Comparison of ENCODE assay signal across 11 cellular contexts in genomic region chr5:172901012-172901780, GRCh38. TPM values are rescaled to one million over a fixed set of nuclear protein-coding genes. Genes with fewer than 3 reads are reported as not detected.
DNase-seq lines count a peak whose midpoint lies in the region; ATAC-seq, FAIRE-seq and TF ChIP-seq lines count a peak whose summit lies in the region.
"Had no signal": no experiment of that assay in that cellular context is flagged by ENCODE, and none has a peak within 500 bp of the region (broad histone marks: within the 10 kb centered on the region; RNA-seq: fewer than 3 reads in every experiment).

No MANE protein-coding gene starts in this region.

- no peaks in the 10 kb centered on the region for H3K9me3 ChIP-seq in HepG2 (ENCODE audit: low read length)

- no peak for TF ChIP-seq EP300 in HepG2 (IDR thresholded peaks at IDR 0.05; ENCODE audit: low read depth in 2 of 2, low read length in 2 of 2)
- TF ChIP-seq EP300 in HepG2 (CRISPR knock-in tag; IDR thresholded peaks at IDR 0.05; ENCODE audit: borderline replicate concordance), result no peak

- no peaks in the 10 kb centered on the region for H3K79me2 ChIP-seq in HepG2 (ENCODE audit: insufficient read depth, low read length)

- peak; percentile 66 for DNase-seq in HEK293T (ENCODE audit: extremely low spot score)
- no peak for DNase-seq in chondrocyte (ENCODE audit: low spot score)
- peak; percentile 22 for DNase-seq in HepG2 (ENCODE audit: low spot score)
- no peak for DNase-seq in stimulated activated naive B cell treated with anti-CD40 and anti-IgM and Interleukin-4, amounts not matched to agents 10 μg/mL and 1 μg/mL and 100 μg/mL, for 72 hours
- no peak for DNase-seq in GM10248 (ENCODE audit: extremely low spot score)
- DNase-seq in NCI-H748 treated with DMSO at 0.1 percent for 48 hours (lab: John Stamatoyannopoulos, UW), result no peak
- DNase-seq: activated naive CD4-positive, alpha-beta T cell treated with anti-CD3 and anti-CD28 coated beads for 36 hours had no signal

- peaks cover 46% of the 10 kb centered on the region for H3K4me1 ChIP-seq in HepG2 (ENCODE audit: insufficient read depth, low read length)

- no peaks in the 10 kb centered on the region for H3K36me3 Mint-ChIP-seq in chondrocyte (ENCODE audit: low read depth)
- peaks cover 37 to 49% of the 10 kb centered on the region in 2 donors for H3K36me3 Mint-ChIP-seq in stimulated activated naive B cell treated with anti-CD40 and anti-IgM and Interleukin-4, amounts not matched to agents 10 μg/mL and 1 μg/mL and 100 μg/mL, for 72 hours

- CTCF ChIA-PET in HEK293T (lab: Yijun Ruan, JAX) (interaction anchor here (0.7 kb wide), 1 partner anchor 95 kb away, joined by 4 read pairs; no protein-coding TSS in a partner anchor), HepG2 (lab: Yijun Ruan, JAX; ENCODE audit: low intra/inter-chr PET ratio, low total read pairs) (no interaction called here), GM10248 (lab: Yijun Ruan, JAX) (interaction anchor here (1.9 kb wide), 1 partner anchor 31 kb away, joined by 5 read pairs; no protein-coding TSS in a partner anchor)

- H3K27me3 Mint-ChIP-seq in chondrocyte (ENCODE audit: low read depth), result no peaks in the 10 kb centered on the region
- no peaks in the 10 kb centered on the region for H3K27me3 Mint-ChIP-seq in stimulated activated naive B cell treated with anti-CD40 and anti-IgM and Interleukin-4, amounts not matched to agents 10 μg/mL and 1 μg/mL and 100 μg/mL, for 72 hours

- no peak overlapping the region for H3K9ac ChIP-seq in HepG2 (ENCODE audit: insufficient read depth, low read depth, low read length)

- WGBS in HepG2 (ENCODE audit: low lambda C conversion rate), result 71% methylated on average over 10 of the region's 10 CpGs

- POLR2A ChIA-PET in HEK293T (lab: Yijun Ruan, JAX) (interaction anchor here (0.7 kb wide), 1 partner anchor 131 kb away, joined by 3 read pairs; no protein-coding TSS in a partner anchor), HepG2 (lab: Yijun Ruan, JAX) (interaction anchor here (1.1 to 8.6 kb wide), 4 partner anchors 14 to 130 kb away, joined by 3 to 31 read pairs (median 6); partner anchors contain the start of gene DUSP1), GM10248 (lab: Yijun Ruan, JAX) (no interaction called here)

- no TSS peak for BruUV-seq in HepG2 (replicated peaks; lab: Mats Ljungman, UMichigan)

- TF ChIP-seq POLR2A in HepG2 (IDR thresholded peaks at IDR 0.05; ENCODE audit: insufficient read depth in 1 of 2, low read depth in 2 of 2, low read length in 2 of 2), result no peak

- H3K9me3 Mint-ChIP-seq in chondrocyte (ENCODE audit: low read depth), result no peaks in the 10 kb centered on the region
- H3K9me3 Mint-ChIP-seq in stimulated activated naive B cell treated with anti-CD40 and anti-IgM and Interleukin-4, amounts not matched to agents 10 μg/mL and 1 μg/mL and 100 μg/mL, for 72 hours, result no peaks in the 10 kb centered on the region
- H3K9me3 Mint-ChIP-seq: activated naive CD4-positive, alpha-beta T cell treated with anti-CD3 and anti-CD28 coated beads for 36 hours had no signal

- H3K4me3 Mint-ChIP-seq in chondrocyte (ENCODE audit: unreplicated experiment), result no peak overlapping the region
- H3K4me3 Mint-ChIP-seq in stimulated activated naive B cell treated with anti-CD40 and anti-IgM and Interleukin-4, amounts not matched to agents 10 μg/mL and 1 μg/mL and 100 μg/mL, for 72 hours, result no peak overlapping the region
- H3K4me3 Mint-ChIP-seq: activated naive CD4-positive, alpha-beta T cell treated with anti-CD3 and anti-CD28 coated beads for 36 hours had no signal

- in situ Hi-C loops in HepG2 (cut with HindIII; ENCODE audit: extremely low pct_ligation_motif_present, low pct_unique_long_range_greater_than_20kb), result loop anchor here (5.0 kb wide), 2 partner anchors 129 to 174 kb away; partner anchors contain the start of gene DUSP1

- H3K36me3 ChIP-seq in HepG2 (replicated peaks in 1 of 2; ENCODE audit: control insufficient read depth in 1 of 2, insufficient read depth in 2 of 2, low read length in 2 of 2), result peaks cover 30 to 33% of the 10 kb centered on the region in 2 experiments

- peak overlapping the region; percentile 65 for H3K27ac ChIP-seq in HepG2 (ENCODE audit: extremely low read length, insufficient read depth, low read length)

- H2AFZ ChIP-seq in HepG2 (ENCODE audit: low read length), result no peak overlapping the region

- peaks cover 92% of the 10 kb centered on the region for H3K4me1 Mint-ChIP-seq in chondrocyte (ENCODE audit: low read depth)
- H3K4me1 Mint-ChIP-seq in stimulated activated naive B cell treated with anti-CD40 and anti-IgM and Interleukin-4, amounts not matched to agents 10 μg/mL and 1 μg/mL and 100 μg/mL, for 72 hours, result peaks cover 10% of the 10 kb centered on the region in 2 donors

- no peak for TF ChIP-seq CTCF in chondrocyte (IDR thresholded peaks at IDR 0.05)
- TF ChIP-seq CTCF in HepG2 (CRISPR knock-in tag; IDR thresholded peaks at IDR 0.05), result no peak
- no peak for TF ChIP-seq CTCF in GM10248 (IDR thresholded peaks at IDR 0.05; ENCODE audit: control extremely low read depth, extremely low read depth, low read depth, missing control alignments)

- H4K20me1 ChIP-seq in HepG2 (ENCODE audit: insufficient read depth, low read length), result no peaks in the 10 kb centered on the region

- H3K27ac Mint-ChIP-seq in chondrocyte (ENCODE audit: unreplicated experiment), result peak overlapping the region; percentile 93
- H3K27ac Mint-ChIP-seq in stimulated activated naive B cell treated with anti-CD40 and anti-IgM and Interleukin-4, amounts not matched to agents 10 μg/mL and 1 μg/mL and 100 μg/mL, for 72 hours, result peak overlapping the region; percentile 3
- H3K27ac Mint-ChIP-seq: activated naive CD4-positive, alpha-beta T cell treated with anti-CD3 and anti-CD28 coated beads for 36 hours had no signal

- no peak for ATAC-seq in HepG2
- ATAC-seq in stimulated activated naive B cell treated with anti-CD40 and anti-IgM and Interleukin-4, amounts not matched to agents 10 μg/mL and 1 μg/mL and 100 μg/mL, for 72 hours (replicated peaks), result no peak
- no peak for ATAC-seq in GM19023 (IDR thresholded peaks at IDR 0.05; ENCODE audit: unreplicated experiment)
- no peak for ATAC-seq in HG03045 (IDR thresholded peaks at IDR 0.05; ENCODE audit: unreplicated experiment)
- ATAC-seq: GM12878, left colon had no signal

- TF ChIP-seq RAD21 in HepG2 (CRISPR knock-in tag; IDR thresholded peaks at IDR 0.05), result no peak

- no peak overlapping the region for H3K4me3 ChIP-seq in HepG2 (replicated peaks in 1 of 3; ENCODE audit: insufficient read depth in 1 of 3, low read depth in 2 of 3, low read length in 3 of 3)
- H3K4me3 ChIP-seq: GM12878 had no signal

- no peaks in the 10 kb centered on the region for H3K27me3 ChIP-seq in HepG2 (ENCODE audit: control insufficient read depth in 1 of 2, insufficient read depth in 2 of 2, low read length in 2 of 2)

- no peak overlapping the region for H3K4me2 ChIP-seq in HepG2 (ENCODE audit: low read depth, low read length)

- no peak for FAIRE-seq in HepG2 (lab: Jason Lieb, UNC)
- FAIRE-seq: GM12878 had no signal

- intact Hi-C loops in HepG2 (cut with micrococcal nuclease; ENCODE audit: unreplicated experiment), result no loop called here

TF ChIP-seq in HEK293T, 16 proteins besides CTCF, POLR2A, EP300 and RAD21 (continues in another document):
- TF ChIP-seq FOXM1 (IDR thresholded peaks at IDR 0.05; ENCODE audit: borderline replicate concordance), result no peak; the same call in 1 of the 2 replicates
- no peak for TF ChIP-seq ELF4 (IDR thresholded peaks at IDR 0.05)
- TF ChIP-seq NFRKB (IDR thresholded peaks at IDR 0.05), result no peak
- TF ChIP-seq SP1 (IDR thresholded peaks at IDR 0.05), result no peak

TF ChIP-seq in HepG2, 621 proteins besides CTCF, POLR2A, EP300 and RAD21 (continues in another document):
- peak; percentile 47; the same call in 1 of the 2 replicates for TF ChIP-seq PATZ1 (CRISPR knock-in tag; IDR thresholded peaks at IDR 0.05)
- TF ChIP-seq HDAC1 (CRISPR knock-in tag; IDR thresholded peaks at IDR 0.05), result no peak

RNA-seq across cellular contexts. Expression of gene RPL26L1, which starts 58.0 kb away (rescaled TPM):
- total RNA-seq in chondrocyte (40.2 to 43.6 TPM (median 43.5 TPM) in 3 replicates), HepG2 (2016; rRNA removed; fragmentation: Illumina TruSeq; extraction: Trizol) (83.6 and 107 TPM in 2 replicates)
- total RNA-seq in HepG2 (2016; cell fraction: cytosol; rRNA removed; fragmentation: Illumina TruSeq; extraction: Trizol; ENCODE audit: low read depth), result 33.3 and 37.4 TPM in 2 replicates
- 76.9 and 117 TPM in 2 replicates for total RNA-seq in HepG2 (2016; cell fraction: insoluble cytoplasmic fraction; rRNA removed; fragmentation: Illumina TruSeq; extraction: Trizol)
- total RNA-seq in HepG2 (2016; cell fraction: membrane; rRNA removed; fragmentation: Illumina TruSeq; extraction: Trizol), result 30.1 and 30.8 TPM in 2 replicates
- 29.9 and 31.6 TPM in 2 replicates for total RNA-seq in HepG2 (2016; cell fraction: nucleus; rRNA removed; fragmentation: Illumina TruSeq; extraction: Trizol)
- 60.0 and 61.2 TPM in 2 replicates for polyA plus RNA-seq in HepG2 (2011; rRNA removed)
- 63.1 and 67.2 TPM in 2 replicates for polyA plus RNA-seq in HepG2 (2011; cell fraction: cytosol; rRNA removed)
- 19.5 and 21.3 TPM in 2 replicates for polyA plus RNA-seq in HepG2 (2011; cell fraction: nucleus; rRNA removed)
- 45.5 and 54.3 TPM in 2 replicates for polyA plus RNA-seq in HepG2 (2012)
- 32.2 and 38.5 TPM in 2 replicates for polyA plus RNA-seq in HepG2 (2016; cell fraction: cytosol; fragmentation: Illumina TruSeq; extraction: Trizol; ENCODE audit: low read depth)
- polyA plus RNA-seq in HepG2 (2016; cell fraction: insoluble cytoplasmic fraction; fragmentation: Illumina TruSeq; extraction: Trizol; ENCODE audit: low read depth), result 125 and 151 TPM in 2 replicates
- 30.7 and 36.9 TPM in 2 replicates for polyA plus RNA-seq in HepG2 (2016; cell fraction: membrane; fragmentation: Illumina TruSeq; extraction: Trizol; ENCODE audit: low read depth)
- 58.3 and 63.6 TPM in 2 replicates for polyA plus RNA-seq in HepG2 (2016; cell fraction: nucleus; fragmentation: Illumina TruSeq; extraction: Trizol; ENCODE audit: insufficient read depth, low read depth)
- polyA minus RNA-seq in HepG2 (2011; rRNA and poly(A)+ RNA removed; ENCODE audit: low replicate concordance), result 31.1 and 88.5 TPM in 2 replicates
- polyA minus RNA-seq in HepG2 (2011; cell fraction: cytosol; rRNA and poly(A)+ RNA removed), result 12.4 and 13.4 TPM in 2 replicates
- 6.7 and 7.5 TPM in 2 replicates for polyA minus RNA-seq in HepG2 (2011; cell fraction: nucleus; rRNA and poly(A)+ RNA removed)

Comparison
In these comparisons a context has a peak if more than half of its experiments do, and no peak if none do; other contexts are left out.
1. DNase-seq: peak in HEK293T (single experiment) and HepG2 (single experiment); none in chondrocyte (single experiment), stimulated activated naive B cell treated with anti-CD40 and anti-IgM and Interleukin-4, amounts not matched to agents 10 μg/mL and 1 μg/mL and 100 μg/mL, for 72 hours (single experiment), GM10248 (single experiment) and NCI-H748 treated with DMSO at 0.1 percent for 48 hours (single experiment).